ENCODE assay signal across 17 cellular contexts in genomic region chr4:55351824-55352223, GRCh38.
"Had no signal": no experiment of that assay in that cellular context is flagged by ENCODE, and none has a peak within 500 bp of the region (broad histone marks: within the 10 kb centered on the region; RNA-seq: fewer than 3 reads in every experiment).

No MANE protein-coding gene starts in this region.

- H3K9me3 ChIP-seq: esophagus squamous epithelium, gastrocnemius medialis, heart right ventricle, mucosa of descending colon, neutrophil, ovary, right atrium auricular region, suprapubic skin, thyroid gland, uterus had no signal

- ATAC-seq: effector memory CD8-positive, alpha-beta T cell; heart right ventricle; mucosa of descending colon; naive thymus-derived CD8-positive, alpha-beta T cell had no signal

- DNase-seq: effector memory CD8-positive, alpha-beta T cell; esophagus squamous epithelium; gastrocnemius medialis; heart right ventricle; hypothalamus; kidney glomerular epithelial cell; mucosa of descending colon; naive thymus-derived CD8-positive, alpha-beta T cell; ovary; stimulated activated CD4-positive, alpha-beta T cell treated with anti-CD3 and anti-CD28 coated beads, Interleukin-2, amount 100 ng/mL, for 48 hours; stimulated activated naive CD4-positive, alpha-beta T cell treated with Interleukin-2 at 50 U/mL for 16 hours; thyroid gland; uterus had no signal

- H3K36me3 ChIP-seq: gastrocnemius medialis, neutrophil, ovary, right atrium auricular region, suprapubic skin, uterus had no signal

- H3K4me3 ChIP-seq: esophagus squamous epithelium, gastrocnemius medialis, heart right ventricle, mucosa of descending colon, ovary, right atrium auricular region, smooth muscle cell, suprapubic skin, thyroid gland, uterus had no signal

- H3K4me1 ChIP-seq: uterus had no signal

- H3K27ac ChIP-seq: gastrocnemius medialis, heart right ventricle, neutrophil, ovary, right atrium auricular region, thyroid gland, uterus had no signal

- H3K27me3 ChIP-seq: esophagus squamous epithelium, gastrocnemius medialis, heart right ventricle, ovary, right atrium auricular region, suprapubic skin, thyroid gland, uterus had no signal

- H3K4me2 ChIP-seq: smooth muscle cell had no signal
